In genomic region chr3:87148020-87148419, GRCh38 we compare ENCODE assay signal across 1 cellular context.
TF ChIP-seq lines count a peak whose summit lies in the region.

No MANE protein-coding gene starts in this region.

TF ChIP-seq in SK-N-SH, 30 proteins besides CTCF, POLR2A, EP300 and RAD21 (continued from another document):
- TF ChIP-seq CHD2 (IDR thresholded peaks at IDR 0.05; ENCODE audit: low read length, partially characterized antibody), result no peak
- TF ChIP-seq NRF1 (IDR thresholded peaks at IDR 0.05; ENCODE audit: low read depth, low read length), result no peak
- no peak for TF ChIP-seq RXRA (IDR thresholded peaks at IDR 0.05; ENCODE audit: borderline replicate concordance, low read depth)
- no peak for TF ChIP-seq GATA2 (CRISPR knock-in tag; IDR thresholded peaks at IDR 0.05)
- TF ChIP-seq NFIC (IDR thresholded peaks at IDR 0.05; ENCODE audit: borderline replicate concordance), result no peak
- TF ChIP-seq REST (IDR thresholded peaks at IDR 0.05; ENCODE audit: low read depth, low read length), result no peak
- no peak for TF ChIP-seq TEAD4 (IDR thresholded peaks at IDR 0.05; ENCODE audit: borderline replicate concordance, insufficient read depth)
- no peak for TF ChIP-seq JUND (IDR thresholded peaks at IDR 0.05)
- no peak for TF ChIP-seq USF1 (IDR thresholded peaks at IDR 0.05; ENCODE audit: borderline replicate concordance, low read depth)
- TF ChIP-seq RCOR1 (IDR thresholded peaks at IDR 0.05; ENCODE audit: low read length), result no peak
- no peak for TF ChIP-seq POLR2AphosphoS5 (IDR thresholded peaks at IDR 0.05; ENCODE audit: low read depth, low read length)
- TF ChIP-seq ZBTB33 (IDR thresholded peaks at IDR 0.05; ENCODE audit: borderline replicate concordance, low read depth), result no peak
- no peak for TF ChIP-seq PBX3 (IDR thresholded peaks at IDR 0.05)
- no peak for TF ChIP-seq GABPA (IDR thresholded peaks at IDR 0.05; ENCODE audit: low read depth)
- TF ChIP-seq FOXJ3 (CRISPR knock-in tag; IDR thresholded peaks at IDR 0.05), result no peak
TF ChIP-seq in SK-N-SH: peak in this region for 0.
